1 cellular context compared by ENCODE assay signal in genomic region chr5:172741206-172741582, GRCh38.
TF ChIP-seq lines count a peak whose summit lies in the region.

No MANE protein-coding gene starts in this region.

TF ChIP-seq in SK-N-SH, 30 proteins besides CTCF, POLR2A, EP300 and RAD21 (continued from another document):
- TF ChIP-seq MAX (IDR thresholded peaks at IDR 0.05; ENCODE audit: low read depth) (no peak), MXI1 (IDR thresholded peaks at IDR 0.05; ENCODE audit: low read depth, low read length) (no peak), ZBTB33 (IDR thresholded peaks at IDR 0.05; ENCODE audit: borderline replicate concordance, low read depth) (no peak), RFX5 (IDR thresholded peaks at IDR 0.05; ENCODE audit: low read length) (no peak), IRF3 (IDR thresholded peaks at IDR 0.05; ENCODE audit: low read depth, low read length) (no peak), JUND (IDR thresholded peaks at IDR 0.05) (no peak)
